Comparison of ENCODE assay signal across 8 cellular contexts in the genomic region with DNA sequence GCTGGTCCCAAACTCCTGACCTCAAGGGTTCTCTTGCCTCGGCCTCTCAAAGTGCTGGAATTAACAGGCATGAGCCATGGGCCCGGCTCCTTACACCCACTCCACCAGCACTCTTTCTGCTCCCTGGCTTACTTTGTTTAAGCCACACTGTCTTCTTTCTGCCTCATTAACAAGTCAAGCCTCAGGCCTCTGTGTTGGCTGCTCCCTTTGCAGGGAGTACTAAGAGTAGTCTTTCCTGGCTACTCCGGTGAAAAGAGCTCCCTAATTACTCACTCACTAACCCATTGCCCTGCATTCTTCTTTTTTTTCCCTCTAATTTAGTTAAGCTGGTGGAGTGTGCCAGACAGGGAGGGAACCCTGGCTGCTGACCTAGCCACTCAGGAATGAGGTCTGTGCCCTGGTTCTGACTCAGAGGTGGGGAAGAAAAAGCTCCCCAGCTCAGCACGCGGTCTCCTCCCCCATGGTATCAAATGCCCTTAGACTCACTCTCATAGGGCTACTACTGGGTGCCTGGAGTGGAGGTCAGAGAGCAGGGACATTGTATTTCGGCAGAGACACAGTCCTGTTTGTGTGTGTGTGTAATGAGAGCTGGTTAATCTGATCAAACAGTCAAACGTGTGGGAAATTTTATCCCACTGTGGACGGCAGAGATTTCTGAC. TPM values are rescaled to one million over a fixed set of nuclear protein-coding genes. Genes with fewer than 3 reads are reported as not detected.
DNase-seq lines count a peak whose midpoint lies in the region; ATAC-seq and TF ChIP-seq lines count a peak whose summit lies in the region.

No MANE protein-coding gene starts in this region.

- TF ChIP-seq POLR2A in ovary (IDR thresholded peaks at IDR 0.05) = no peak

- H3K4me3 ChIP-seq in SJSA1 (no peak overlapping the region), fibroblast of the aortic adventitia (ENCODE audit: low read depth, low read length) (no peak overlapping the region), ovary (no peak overlapping the region)

- WGBS in ovary, 3 donors = 8 to 13% (median 13%) methylated on average over 8 of the region's 8 CpGs

- no peak for TF ChIP-seq EP300 in ovary (IDR thresholded peaks at IDR 0.05)

- H3K27me3 Mint-ChIP-seq in activated CD4-positive, alpha-beta T cell treated with anti-CD3 and anti-CD28 coated beads, Interleukin-2, amount 10 ng/mL, durations not matched to agents 24 days and 14 days = no peaks in the 10 kb centered on the region

- H3K36me3 ChIP-seq in SJSA1 = peaks cover 53% of the 10 kb centered on the region
- no peaks in the 10 kb centered on the region for H3K36me3 ChIP-seq in ovary

- H3K27me3 ChIP-seq in SJSA1 (replicated peaks) (no peaks in the 10 kb centered on the region), ovary (no peaks in the 10 kb centered on the region)

- H3K27ac ChIP-seq in SJSA1 (peak overlapping the region; percentile 63), ovary (peak overlapping the region in 1 of 2 donors; percentile 39)

- TF ChIP-seq CTCF in fibroblast of the aortic adventitia (IDR thresholded peaks at IDR 0.05; ENCODE audit: insufficient read depth, low read length) = no peak
- no peak for TF ChIP-seq CTCF in ovary (IDR thresholded peaks at IDR 0.05)

- H3K9me3 ChIP-seq in SJSA1 (replicated peaks) = no peaks in the 10 kb centered on the region
- no peaks in the 10 kb centered on the region for H3K9me3 ChIP-seq in ovary

- peaks cover 56% of the 10 kb centered on the region for H3K4me1 Mint-ChIP-seq in activated CD4-positive, alpha-beta T cell treated with anti-CD3 and anti-CD28 coated beads, Interleukin-2, amount 10 ng/mL, durations not matched to agents 24 days and 14 days

- DNase-seq in activated CD4-positive, alpha-beta T cell treated with anti-CD3 and anti-CD28 coated beads, Interleukin-2, amount 10 ng/mL, durations not matched to agents 24 days and 14 days = no peak
- no peak for DNase-seq in activated CD4-positive, alpha-beta T cell treated with anti-CD3 and anti-CD28 coated beads, Interleukin-2, amount 50 U/mL, for 4 hours
- DNase-seq in SJSA1 (ENCODE audit: low read depth in 1 of 2, low spot score in 2 of 2) (peak; percentile 95 to 97), fibroblast of the aortic adventitia (ENCODE audit: low read depth) (peak; percentile 93), ovary (peak; percentile 55 to 85 (median 73)), NCI-H82 treated with DMSO at 0.1 percent for 48 hours (lab: John Stamatoyannopoulos, UW; ENCODE audit: unreplicated experiment) (no peak), putamen (ENCODE audit: low spot score) (no peak)

- H3K36me3 Mint-ChIP-seq in activated CD4-positive, alpha-beta T cell treated with anti-CD3 and anti-CD28 coated beads, Interleukin-2, amount 10 ng/mL, durations not matched to agents 24 days and 14 days (ENCODE audit: low read depth) = peaks cover 30% of the 10 kb centered on the region

- H3K4me1 ChIP-seq in SJSA1 (replicated peaks) (peaks cover 35% of the 10 kb centered on the region), ovary (ENCODE audit: insufficient read depth) (peaks cover 3% of the 10 kb centered on the region)

- H3K27ac Mint-ChIP-seq in activated CD4-positive, alpha-beta T cell treated with anti-CD3 and anti-CD28 coated beads, Interleukin-2, amount 10 ng/mL, durations not matched to agents 24 days and 14 days = peak overlapping the region; percentile 54

- intact Hi-C loops in activated CD4-positive, alpha-beta T cell treated with anti-CD3 and anti-CD28 coated beads, Interleukin-2, amount 10 ng/mL, durations not matched to agents 24 days and 14 days (cut with micrococcal nuclease) = no loop called here
- intact Hi-C loops in ovary (cut with DNase I) = no loop called here

- H3K4me3 Mint-ChIP-seq in activated CD4-positive, alpha-beta T cell treated with anti-CD3 and anti-CD28 coated beads, Interleukin-2, amount 10 ng/mL, durations not matched to agents 24 days and 14 days = peak overlapping the region; percentile 27

- no peak for ATAC-seq in GM21723 (IDR thresholded peaks at IDR 0.05; ENCODE audit: unreplicated experiment)

- no peaks in the 10 kb centered on the region for H3K9me3 Mint-ChIP-seq in activated CD4-positive, alpha-beta T cell treated with anti-CD3 and anti-CD28 coated beads, Interleukin-2, amount 10 ng/mL, durations not matched to agents 24 days and 14 days

RNA-seq across cellular contexts. Expression of a gene that starts 19.8 kb away (rescaled TPM):
- 10.7 and 12.8 TPM in 2 replicates for total RNA-seq in activated CD4-positive, alpha-beta T cell treated with anti-CD3 and anti-CD28 coated beads, Interleukin-2, amount 10 ng/mL, durations not matched to agents 24 days and 14 days
- total RNA-seq in SJSA1 (2014; rRNA removed; shearing (Covaris generic)) = 30.8 and 38.2 TPM in 2 replicates
- 0.74 and 22.1 TPM in 2 replicates for total RNA-seq in fibroblast of the aortic adventitia (ENCODE audit: low replicate concordance)
- 10 to 100 TPM in 2 of 7 donors, 1 to 10 TPM in 4, under 1 TPM in 1; 0.56 to 14.5 (median 4.0) TPM for total RNA-seq in ovary
- polyA plus RNA-seq in ovary = 1 to 10 TPM in 1 of 2 donors, under 1 TPM in 1; 0.51 to 2.7 TPM

RNA-seq across cellular contexts. Expression of a gene that starts 24.9 kb away (rescaled TPM):
- not detected in 2 replicates for total RNA-seq in activated CD4-positive, alpha-beta T cell treated with anti-CD3 and anti-CD28 coated beads, Interleukin-2, amount 10 ng/mL, durations not matched to agents 24 days and 14 days
- total RNA-seq in SJSA1 (2014; rRNA removed; shearing (Covaris generic)) = 0.56 and 1.2 TPM in 2 replicates
- total RNA-seq in fibroblast of the aortic adventitia (ENCODE audit: low replicate concordance) (0.25 TPM in 1 of 2 replicates, not detected in the other), ovary (not detected)
- polyA plus RNA-seq in ovary = not detected

RNA-seq across cellular contexts. Expression of a gene that starts 47.5 kb away (rescaled TPM):
- total RNA-seq in activated CD4-positive, alpha-beta T cell treated with anti-CD3 and anti-CD28 coated beads, Interleukin-2, amount 10 ng/mL, durations not matched to agents 24 days and 14 days = 31.7 and 33.2 TPM in 2 replicates
- total RNA-seq in SJSA1 (2014; rRNA removed; shearing (Covaris generic)) = 0.08 TPM in 1 of 2 replicates, not detected in the other
- under 0.01 TPM in 1 of 2 replicates, not detected in the other for total RNA-seq in fibroblast of the aortic adventitia (ENCODE audit: low replicate concordance)
- 1 to 10 TPM; 1.1 to 3.5 (median 1.5) TPM for total RNA-seq in ovary
- 1 to 10 TPM; 1.1 to 7.6 TPM for polyA plus RNA-seq in ovary

RNA-seq across cellular contexts. Expression of a gene that starts 53.2 kb away (rescaled TPM):
- total RNA-seq in activated CD4-positive, alpha-beta T cell treated with anti-CD3 and anti-CD28 coated beads, Interleukin-2, amount 10 ng/mL, durations not matched to agents 24 days and 14 days = 1.4 and 2.3 TPM in 2 replicates
- total RNA-seq in SJSA1 (2014; rRNA removed; shearing (Covaris generic)) = 6.2 and 29.0 TPM in 2 replicates
- total RNA-seq in fibroblast of the aortic adventitia (ENCODE audit: low replicate concordance) (4.7 and 8.4 TPM in 2 replicates), ovary (10 to 100 TPM in 4 of 7 donors, 1 to 10 TPM in 3; 4.7 to 18.5 (median 10.6) TPM)
- polyA plus RNA-seq in ovary = 1 to 10 TPM; 1.5 to 4.7 TPM

Comparison
In these comparisons a context has a peak if more than half of its experiments do, and no peak if none do; other contexts are left out.
1. DNase-seq: peak in SJSA1 (2 of 2), fibroblast of the aortic adventitia (single experiment) and ovary (5 of 5); none in activated CD4-positive, alpha-beta T cell treated with anti-CD3 and anti-CD28 coated beads, Interleukin-2, amount 10 ng/mL, durations not matched to agents 24 days and 14 days (single experiment), activated CD4-positive, alpha-beta T cell treated with anti-CD3 and anti-CD28 coated beads, Interleukin-2, amount 50 U/mL, for 4 hours (0 of 2), NCI-H82 treated with DMSO at 0.1 percent for 48 hours (single experiment) and putamen (single experiment).